8 cellular contexts compared by ENCODE assay signal in genomic region chr12:108514973-108515814, GRCh38.
A peak's percentile ranks its signal among the peaks of the same experiment; 100 is the strongest.
DNase-seq lines count a peak whose midpoint lies in the region; ATAC-seq lines count a peak whose summit lies in the region.

FICD (plus strand) TSS chr12:108515277; CDS start chr12:108516973, 1,696 bp downstream.

- H3K27me3 Mint-ChIP-seq in activated naive CD4-positive, alpha-beta T cell treated with anti-CD3 and anti-CD28 coated beads, Interleukin-2, amount 10 ng/mL, durations not matched to agents 7 days and 5 days, result peaks cover 5% of the 10 kb centered on the region

- CTCF ChIA-PET in activated naive CD4-positive, alpha-beta T cell treated with anti-CD3 and anti-CD28 coated beads, Interleukin-2, amount 10 ng/mL, durations not matched to agents 7 days and 5 days (lab: Charles Lee), result no interaction called here

- H3K27ac ChIP-seq in SK-N-MC, result no peak within 1 kb of the TSS

- H3K36me3 Mint-ChIP-seq in activated naive CD4-positive, alpha-beta T cell treated with anti-CD3 and anti-CD28 coated beads, Interleukin-2, amount 10 ng/mL, durations not matched to agents 7 days and 5 days, result peaks cover 18% of the 10 kb centered on the region

- peak within 1 kb of the TSS; percentile 77 for H3K9ac ChIP-seq in SK-N-MC (ENCODE audit: insufficient read length)

- peak; percentile 97 for DNase-seq in NCI-H1048 (lab: John Stamatoyannopoulos, UW)
- peak; percentile 91 for DNase-seq in SK-N-MC (ENCODE audit: low read depth, low spot score)
- peak; percentile 100 for DNase-seq in activated naive CD4-positive, alpha-beta T cell treated with anti-CD3 and anti-CD28 coated beads, Interleukin-2, amount 10 ng/mL, durations not matched to agents 7 days and 5 days
- DNase-seq in germinal center (ENCODE audit: low spot score), result peak; percentile 95
- peak; percentile 83 for DNase-seq in non-pigmented ciliary epithelial cell (ENCODE audit: low read depth)
- peak; percentile 99 for DNase-seq in superior temporal gyrus (ENCODE audit: extremely low spot score)

- peak within 1 kb of the TSS; percentile 77 for H3K4me3 ChIP-seq in GM08714 (ENCODE audit: low read length)
- peak within 1 kb of the TSS; percentile 90 for H3K4me3 ChIP-seq in SK-N-MC

- no peaks in the 10 kb centered on the region for H3K9me3 ChIP-seq in SK-N-MC (ENCODE audit: low read depth, low read length)

- H3K4me3 Mint-ChIP-seq in activated naive CD4-positive, alpha-beta T cell treated with anti-CD3 and anti-CD28 coated beads, Interleukin-2, amount 10 ng/mL, durations not matched to agents 7 days and 5 days, result peak within 1 kb of the TSS; percentile 86

- peaks cover 34% of the 10 kb centered on the region for H3K4me1 Mint-ChIP-seq in activated naive CD4-positive, alpha-beta T cell treated with anti-CD3 and anti-CD28 coated beads, Interleukin-2, amount 10 ng/mL, durations not matched to agents 7 days and 5 days

- peaks cover 19% of the 10 kb centered on the region; the same call in 1 of the 2 replicates for H3K36me3 ChIP-seq in SK-N-MC (ENCODE audit: insufficient read depth, low read length)

- H3K27ac Mint-ChIP-seq in activated naive CD4-positive, alpha-beta T cell treated with anti-CD3 and anti-CD28 coated beads, Interleukin-2, amount 10 ng/mL, durations not matched to agents 7 days and 5 days, result peak within 1 kb of the TSS; percentile 91

- H3K9me3 Mint-ChIP-seq in activated naive CD4-positive, alpha-beta T cell treated with anti-CD3 and anti-CD28 coated beads, Interleukin-2, amount 10 ng/mL, durations not matched to agents 7 days and 5 days, result no peaks in the 10 kb centered on the region

- peak; percentile 84 for ATAC-seq in HG02588 (IDR thresholded peaks at IDR 0.05; ENCODE audit: unreplicated experiment)
